ENCODE assay signal across 8 cellular contexts in genomic region chr11:8832571-8833260, GRCh38.
DNase-seq lines count a peak whose midpoint lies in the region; ATAC-seq and TF ChIP-seq lines count a peak whose summit lies in the region.

No MANE protein-coding gene starts in this region.

- H3K9me2 ChIP-seq in DOHH2 (replicated peaks; ENCODE audit: control insufficient read depth, low read length), result no peaks in the 10 kb centered on the region

- H3K9ac ChIP-seq in SK-N-MC (ENCODE audit: insufficient read length), result no peak overlapping the region
- H3K9ac ChIP-seq in skeletal muscle tissue (ENCODE audit: low read depth in 1 of 3, low read length in 3 of 3), result peak overlapping the region in 2 of 3 donors; percentile 19 to 44

- H3K4me3 ChIP-seq in DOHH2 (ENCODE audit: low read length) (0 out of 2 replicates have a peak overlapping the region, but pooled peaks have one; percentile 35), SK-N-MC (no peak overlapping the region), fibroblast of the aortic adventitia (ENCODE audit: low read depth, low read length) (no peak overlapping the region), skeletal muscle tissue (ENCODE audit: low read length in 3 of 3) (peak overlapping the region in 1 of 3 donors; percentile 10)

- H3K27me3 ChIP-seq in DOHH2 (ENCODE audit: control insufficient read depth, low read length) (peaks cover 15% of the 10 kb centered on the region), skeletal muscle tissue (ENCODE audit: control insufficient read depth in 3 of 3, insufficient read depth in 3 of 3, low read length in 3 of 3) (no peaks in the 10 kb centered on the region)

- DNase-seq in SK-N-MC (ENCODE audit: low read depth, low spot score) (peak; percentile 8), fibroblast of the aortic adventitia (ENCODE audit: low read depth) (peak; percentile 76), SKM-1 treated with dmso at 0.1 percent for 144 hours (lab: John Stamatoyannopoulos, UW; ENCODE audit: unreplicated experiment) (no peak)
- no peak for DNase-seq in stimulated activated CD8-positive, alpha-beta memory T cell treated with anti-CD3 and anti-CD28 coated beads, Interleukin-4, amount 100 ng/mL, for 48 hours

- TF ChIP-seq CTCF in DOHH2 (IDR thresholded peaks at IDR 0.05; ENCODE audit: low read depth, low read length, poor library complexity, severe bottlenecking) (no peak), fibroblast of the aortic adventitia (IDR thresholded peaks at IDR 0.05; ENCODE audit: insufficient read depth, low read length) (no peak)

- H3K4me2 ChIP-seq in DOHH2 (ENCODE audit: low read length), result peak overlapping the region; percentile 50

- H3K9me3 ChIP-seq in DOHH2 (ENCODE audit: control insufficient read depth, insufficient read depth, low read length) (no peaks in the 10 kb centered on the region), SK-N-MC (ENCODE audit: low read depth, low read length) (no peaks in the 10 kb centered on the region), skeletal muscle tissue (ENCODE audit: control insufficient read depth in 3 of 3, low read length in 3 of 3) (no peaks in the 10 kb centered on the region)

- no peaks in the 10 kb centered on the region for H3K79me2 ChIP-seq in DOHH2 (ENCODE audit: control insufficient read depth, low read length)

- H3K27ac ChIP-seq in DOHH2 (ENCODE audit: low read depth, low read length) (no peak overlapping the region), SK-N-MC (no peak overlapping the region), skeletal muscle tissue (ENCODE audit: low read depth, low read length) (peak overlapping the region; percentile 79)

- H3F3A ChIP-seq in DOHH2 (ENCODE audit: control insufficient read depth, insufficient read depth), result no peaks in the 10 kb centered on the region

- no peaks in the 10 kb centered on the region for H4K20me1 ChIP-seq in DOHH2 (ENCODE audit: control insufficient read depth, insufficient read depth, low read depth, low read length)

- peak; percentile 86 for ATAC-seq in GM19351 (IDR thresholded peaks at IDR 0.05; ENCODE audit: unreplicated experiment)
- peak; percentile 94 for ATAC-seq in HG03432 (IDR thresholded peaks at IDR 0.05; ENCODE audit: unreplicated experiment)

- H3K36me3 ChIP-seq in DOHH2 (ENCODE audit: control insufficient read depth, low read length) (no peaks in the 10 kb centered on the region), SK-N-MC (ENCODE audit: insufficient read depth, low read length) (no peaks in the 10 kb centered on the region), skeletal muscle tissue (ENCODE audit: control insufficient read depth in 3 of 3, insufficient read depth in 3 of 3, low read length in 3 of 3) (no peaks in the 10 kb centered on the region)

- peaks cover 14% of the 10 kb centered on the region for H3K4me1 ChIP-seq in DOHH2 (ENCODE audit: control insufficient read depth, low read length)
- peaks cover 17 to 28% (median 19%) of the 10 kb centered on the region in 3 donors for H3K4me1 ChIP-seq in skeletal muscle tissue (ENCODE audit: control insufficient read depth in 3 of 3, insufficient read depth in 3 of 3, low read length in 3 of 3)

Comparison
In these comparisons a context has a peak if more than half of its experiments do, and no peak if none do; other contexts are left out.
1. DNase-seq: peak in SK-N-MC (single experiment) and fibroblast of the aortic adventitia (single experiment); none in SKM-1 treated with dmso at 0.1 percent for 144 hours (single experiment) and stimulated activated CD8-positive, alpha-beta memory T cell treated with anti-CD3 and anti-CD28 coated beads, Interleukin-4, amount 100 ng/mL, for 48 hours (single experiment).